ENCODE assay signal across 17 cellular contexts in genomic region chr1:94047914-94048313, GRCh38.
DNase-seq lines count a peak whose midpoint lies in the region; ATAC-seq and TF ChIP-seq lines count a peak whose summit lies in the region.
"Had no signal": no experiment of that assay in that cellular context is flagged by ENCODE, and none has a peak within 500 bp of the region (broad histone marks: within the 10 kb centered on the region; RNA-seq: fewer than 3 reads in every experiment).

No MANE protein-coding gene starts in this region.

- no peak overlapping the region for H3K27ac Mint-ChIP-seq in activated CD4-positive, alpha-beta memory T cell treated with anti-CD3 and anti-CD28 coated beads, Interleukin-2, amount 10 ng/mL, durations not matched to agents 7 days and 5 days
- H3K27ac Mint-ChIP-seq: activated naive CD8-positive, alpha-beta T cell had no signal

- POLR2A ChIA-PET in activated CD4-positive, alpha-beta memory T cell treated with anti-CD3 and anti-CD28 coated beads, Interleukin-2, amount 10 ng/mL, durations not matched to agents 7 days and 5 days (lab: Charles Lee), result no interaction called here

- H3K36me3 ChIP-seq in lung (ENCODE audit: control insufficient read depth in 2 of 2, insufficient read depth in 2 of 2, low read length in 2 of 2) (no peaks in the 10 kb centered on the region), spleen (no peaks in the 10 kb centered on the region)
- H3K36me3 ChIP-seq: pancreas had no signal

- TF ChIP-seq CTCF in lung (IDR thresholded peaks at IDR 0.05; ENCODE audit: control extremely low read depth, extremely low read depth) (no peak), spleen (IDR thresholded peaks at IDR 0.05 in 8 of 11, conservative IDR thresholded peaks at IDR 0.05 in 3 of 11) (no peak)

- H3K4me1 Mint-ChIP-seq in activated CD4-positive, alpha-beta memory T cell treated with anti-CD3 and anti-CD28 coated beads, Interleukin-2, amount 10 ng/mL, durations not matched to agents 7 days and 5 days, result peaks cover 7% of the 10 kb centered on the region

- no peak for TF ChIP-seq POLR2A in spleen (IDR thresholded peaks at IDR 0.05)

- CTCF ChIA-PET in activated CD4-positive, alpha-beta memory T cell treated with anti-CD3 and anti-CD28 coated beads, Interleukin-2, amount 10 ng/mL, durations not matched to agents 7 days and 5 days (lab: Charles Lee), result interaction anchor here (0.6 kb wide), 1 partner anchor 15 kb away, joined by 3 read pairs; no protein-coding TSS in a partner anchor

- H3K4me3 ChIP-seq in lung, result no peak overlapping the region
- H3K4me3 ChIP-seq in spleen, result no peak overlapping the region
- H3K4me3 ChIP-seq: pancreas had no signal

- H3K9me3 Mint-ChIP-seq in activated CD4-positive, alpha-beta memory T cell treated with anti-CD3 and anti-CD28 coated beads, Interleukin-2, amount 10 ng/mL, durations not matched to agents 7 days and 5 days, result no peaks in the 10 kb centered on the region
- H3K9me3 Mint-ChIP-seq: WTC11 had no signal

- H3K27ac ChIP-seq in caudate nucleus (ENCODE audit: low read depth, low read length) (peak overlapping the region; percentile 73), lung (ENCODE audit: low read depth in 1 of 2, low read length in 1 of 2) (peak overlapping the region; percentile 78 to 93), spleen (peak overlapping the region in 7 of 8 donors; percentile 10 to 86 (median 77))

- intact Hi-C loops in spleen (cut with DNase I; ENCODE audit: low total_unique reads), result no loop called here

- H3K4me1 ChIP-seq in lung (ENCODE audit: control insufficient read depth in 2 of 2, insufficient read depth in 2 of 2, low read length in 2 of 2) (peaks cover 0 to 23% of the 10 kb centered on the region in 2 donors), spleen (peaks cover 4 to 55% (median 26%) of the 10 kb centered on the region in 6 donors)
- H3K4me1 ChIP-seq: pancreas had no signal

- H3K9me3 ChIP-seq in lung (ENCODE audit: control insufficient read depth in 2 of 2, insufficient read depth in 1 of 2, low read length in 1 of 2) (no peaks in the 10 kb centered on the region), spleen (no peaks in the 10 kb centered on the region)
- H3K9me3 ChIP-seq: pancreas had no signal

- H3K27me3 ChIP-seq in lung (ENCODE audit: control insufficient read depth, insufficient read depth), result no peaks in the 10 kb centered on the region
- peaks cover 0 to 9% (median 0%) of the 10 kb centered on the region in 7 donors for H3K27me3 ChIP-seq in spleen (replicated peaks in 1 of 7)
- H3K27me3 ChIP-seq: pancreas had no signal

- H3K4me3 Mint-ChIP-seq in activated CD4-positive, alpha-beta memory T cell treated with anti-CD3 and anti-CD28 coated beads, Interleukin-2, amount 10 ng/mL, durations not matched to agents 7 days and 5 days, result no peak overlapping the region
- H3K4me3 Mint-ChIP-seq: activated naive CD8-positive, alpha-beta T cell; WTC11 had no signal

- WGBS in lung, 2 donors, result 77 to 92% methylated on average over 2 of the region's 2 CpGs
- WGBS in spleen, 5 donors, result 67 to 88% (median 75%) methylated on average over 2 of the region's 2 CpGs

- no peaks in the 10 kb centered on the region for H3K36me3 Mint-ChIP-seq in activated CD4-positive, alpha-beta memory T cell treated with anti-CD3 and anti-CD28 coated beads, Interleukin-2, amount 10 ng/mL, durations not matched to agents 7 days and 5 days (ENCODE audit: low read depth)
- H3K36me3 Mint-ChIP-seq: activated naive CD8-positive, alpha-beta T cell; WTC11 had no signal

- no peak for ATAC-seq in lung (ENCODE audit: insufficient read depth, low FRiP score)
- ATAC-seq in stimulated activated naive CD8-positive, alpha-beta T cell treated with anti-CD3 and anti-CD28 coated beads, Interleukin-15, Interleukin-2, amounts not matched to agents 100 U/mL and 50 U/mL, for 24 hours, result no peak
- ATAC-seq: pancreas had no signal

- peak; percentile 78 for DNase-seq in ELF-1 (ENCODE audit: low read depth, low spot score)
- no peak for DNase-seq in caudate nucleus (lab: John Stamatoyannopoulos, UW)
- DNase-seq in lung (ENCODE audit: low spot score), result no peak
- no peak for DNase-seq in spleen
- DNase-seq in activated CD4-positive, alpha-beta memory T cell treated with anti-CD3 and anti-CD28 coated beads, Interleukin-2, amount 10 ng/mL, durations not matched to agents 7 days and 5 days, result no peak
- DNase-seq in NCI-H446 treated with DMSO at 0.1 percent for 48 hours (lab: John Stamatoyannopoulos, UW), result no peak
- no peak for DNase-seq in HuH-7.5 (ENCODE audit: low spot score)
- DNase-seq in stimulated activated naive CD8-positive, alpha-beta T cell treated with anti-CD3 and anti-CD28 coated beads, Interleukin-15, Interleukin-2, amounts not matched to agents 100 U/mL and 50 U/mL, for 24 hours, result no peak
- DNase-seq: activated CD8-positive, alpha-beta memory T cell treated with anti-CD3 and anti-CD28 coated beads, Interleukin-2, amount 50 U/mL, for 48 hours; COR-L47; mesendoderm; pancreas; stimulated activated CD4-positive, alpha-beta T cell treated with anti-CD3 and anti-CD28 coated beads, Interleukin-2, amount 100 ng/mL, for 24 hours; stimulated activated CD8-positive, alpha-beta memory T cell treated with anti-CD3 and anti-CD28 coated beads, Interleukin-4, amount 100 ng/mL, for 48 hours; SW 1271 had no signal

- peaks cover 14% of the 10 kb centered on the region for H3K27me3 Mint-ChIP-seq in activated CD4-positive, alpha-beta memory T cell treated with anti-CD3 and anti-CD28 coated beads, Interleukin-2, amount 10 ng/mL, durations not matched to agents 7 days and 5 days
- H3K27me3 Mint-ChIP-seq: activated naive CD8-positive, alpha-beta T cell had no signal
